In genomic region chr21:36999131-36999898, GRCh38 we compare ENCODE assay signal across 27 cellular contexts. TPM values are rescaled to one million over a fixed set of nuclear protein-coding genes. Genes with fewer than 3 reads are reported as not detected.
"Had no signal": no experiment of that assay in that cellular context is flagged by ENCODE, and none has a peak within 500 bp of the region (broad histone marks: within the 10 kb centered on the region; RNA-seq: fewer than 3 reads in every experiment).

No MANE protein-coding gene starts in this region.

- H3K27me3 ChIP-seq: MG63, SJCRH30 had no signal

- FAIRE-seq: HTR-8/SVneo had no signal

- H3K4me3 ChIP-seq: MG63, SJCRH30 had no signal

- H3K9me3 ChIP-seq: MG63, SJCRH30 had no signal

- H3K4me1 ChIP-seq: SJCRH30 had no signal

- ATAC-seq: Panc1, PC-3, SK-N-SH treated with all-trans-retinoic acid at 6 μM for 48 hours had no signal

- DNase-seq: Karpas-422, KG1, MG63, NCI-H1092, NCI-H1105 treated with DMSO at 0.1 percent for 48 hours, NCI-H1417 treated with DMSO at 0.1 percent for 48 hours, NCI-H146, NCI-H1694 treated with DMSO at 0.1 percent for 48 hours, NCI-H1930, NCI-H2081, NCI-H2107, NCI-H2171, NCI-H226, NCI-H446, NCI-H510A, NCI-H524 treated with DMSO at 0.1 percent for 48 hours, NCI-H69, NCI-H774, PC-3, SHP77, SJCRH30 had no signal

- H3K27ac ChIP-seq: HL-60, RWPE1, SJCRH30 had no signal

- H3K36me3 ChIP-seq: MG63, SJCRH30 had no signal

RNA-seq across cellular contexts. Expression of gene RIPPLY3, which starts 7.2 kb away (rescaled TPM):
- total RNA-seq: OCI-LY7, SJCRH30 had no signal
